12 cellular contexts compared by ENCODE assay signal in the genomic region with DNA sequence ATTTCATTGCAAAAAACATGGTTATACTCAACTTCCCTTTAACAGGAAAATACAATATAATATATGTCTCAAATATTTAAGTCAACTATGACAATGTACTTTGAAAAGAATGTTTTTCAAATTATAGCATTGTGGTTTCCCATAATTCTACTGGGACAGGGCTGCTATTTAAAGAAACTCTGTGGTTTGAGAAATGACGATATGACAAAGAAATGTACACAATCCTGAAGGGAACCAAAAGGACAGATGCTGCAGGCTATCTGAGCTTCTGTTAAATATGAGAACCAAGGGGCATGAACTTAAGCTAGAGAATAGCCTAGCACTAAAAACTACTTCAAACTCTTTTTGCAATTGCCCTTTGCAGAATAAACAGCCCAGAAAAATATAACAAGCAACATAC.
DNase-seq lines count a peak whose midpoint lies in the region; ATAC-seq and TF ChIP-seq lines count a peak whose summit lies in the region.
"Had no signal": no experiment of that assay in that cellular context is flagged by ENCODE, and none has a peak within 500 bp of the region (broad histone marks: within the 10 kb centered on the region; RNA-seq: fewer than 3 reads in every experiment).

No MANE protein-coding gene starts in this region.

- DNase-seq in A172 (ENCODE audit: low spot score), result peak; percentile 72
- DNase-seq in HCEC 1CT, result peak; percentile 92
- peak; percentile 58 for DNase-seq in fibroblast of villous mesenchyme (ENCODE audit: low read depth)
- DNase-seq in NCI-H2171 treated with DMSO at 0.1 percent for 48 hours (lab: John Stamatoyannopoulos, UW), result no peak
- no peak for DNase-seq in activated CD8-positive, alpha-beta memory T cell treated with anti-CD3 and anti-CD28 coated beads for 24 hours
- DNase-seq in GF-D8 (lab: John Stamatoyannopoulos, UW), result no peak
- DNase-seq: AML-193, GDM1, Karpas-422, left ventricle myocardium superior had no signal

- ATAC-seq in SK-N-SH treated with all-trans-retinoic acid at 6 μM for 48 hours (peak; percentile 89), HG03354 (IDR thresholded peaks at IDR 0.05; ENCODE audit: poor library complexity, severe bottlenecking, unreplicated experiment) (no peak)
- ATAC-seq: left ventricle myocardium superior had no signal

- no peak for TF ChIP-seq CTCF in fibroblast of villous mesenchyme (IDR thresholded peaks at IDR 0.05; ENCODE audit: insufficient read depth, low read depth, low read length)

- no peak overlapping the region for H3K4me3 ChIP-seq in fibroblast of villous mesenchyme (ENCODE audit: low read depth, low read length)

TF ChIP-seq in SK-N-SH treated with all-trans-retinoic acid at 6 μM for 48 hours, 23 proteins besides CTCF, POLR2A, EP300 and RAD21:
- TF ChIP-seq PPARA (CRISPR knock-in tag; IDR thresholded peaks at IDR 0.05; ENCODE audit: borderline replicate concordance) (no peak), ZNF565 (CRISPR knock-in tag; conservative IDR thresholded peaks at IDR 0.05; ENCODE audit: low read depth) (no peak), ZNF8 (CRISPR knock-in tag; IDR thresholded peaks at IDR 0.05) (no peak), ZFP3 (CRISPR knock-in tag; IDR thresholded peaks at IDR 0.05) (no peak), TOX (CRISPR knock-in tag; IDR thresholded peaks at IDR 0.05; ENCODE audit: borderline replicate concordance) (no peak), ZNF70 (CRISPR knock-in tag; IDR thresholded peaks at IDR 0.05) (no peak), ARNTL (CRISPR knock-in tag; IDR thresholded peaks at IDR 0.05; ENCODE audit: borderline replicate concordance, low read depth) (no peak), ZFP30 (CRISPR knock-in tag; IDR thresholded peaks at IDR 0.05) (no peak)

Comparison
In these comparisons a context has a peak if more than half of its experiments do, and no peak if none do; other contexts are left out.
1. DNase-seq: peak in A172 (single experiment), HCEC 1CT (single experiment) and fibroblast of villous mesenchyme (single experiment); none in NCI-H2171 treated with DMSO at 0.1 percent for 48 hours (single experiment), activated CD8-positive, alpha-beta memory T cell treated with anti-CD3 and anti-CD28 coated beads for 24 hours (single experiment) and GF-D8 (single experiment).